Comparison of ENCODE assay signal across 10 cellular contexts in the genomic region with DNA sequence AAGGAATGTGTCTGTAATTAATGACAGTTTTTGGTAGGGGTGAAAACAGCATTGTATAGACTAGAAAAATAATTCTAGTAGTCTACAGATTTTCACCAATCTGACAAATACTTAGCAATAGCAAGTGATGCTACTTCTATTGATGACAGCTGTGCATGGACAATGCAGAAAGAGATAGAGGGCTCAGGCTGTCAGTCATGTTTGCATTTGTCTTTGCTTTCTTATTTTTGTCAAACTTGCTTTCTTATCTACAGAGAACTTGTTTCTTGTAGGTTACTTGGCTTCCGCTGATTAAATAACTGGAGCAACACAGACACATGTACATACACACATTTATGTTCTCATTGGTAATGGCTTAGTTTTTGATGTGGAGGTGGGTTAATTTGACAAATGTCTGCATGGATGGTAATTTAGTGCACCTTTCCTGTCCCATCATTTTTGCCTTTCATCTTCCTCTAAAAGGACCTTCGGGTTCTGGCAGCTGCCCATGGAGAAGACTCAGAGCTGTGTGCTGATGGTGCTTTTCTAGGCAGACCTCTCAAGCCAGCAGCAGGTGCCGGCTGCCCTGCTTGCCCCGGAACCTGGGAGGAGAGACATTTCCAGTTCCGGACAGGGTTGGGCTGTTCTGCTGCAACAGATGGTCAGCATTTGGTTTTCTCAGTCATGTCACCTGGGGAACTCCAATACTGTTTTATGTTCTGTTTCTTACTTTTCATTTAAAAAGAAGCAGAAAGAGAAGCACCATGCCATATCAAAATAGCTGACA. TPM values are rescaled to one million over a fixed set of nuclear protein-coding genes. Genes with fewer than 3 reads are reported as not detected.
DNase-seq lines count a peak whose midpoint lies in the region; ATAC-seq and TF ChIP-seq lines count a peak whose summit lies in the region.
"Had no signal": no experiment of that assay in that cellular context is flagged by ENCODE, and none has a peak within 500 bp of the region (broad histone marks: within the 10 kb centered on the region; RNA-seq: fewer than 3 reads in every experiment).

No MANE protein-coding gene starts in this region.

- peaks cover 43 to 72% of the 10 kb centered on the region in 2 donors for H3K4me1 ChIP-seq in naive thymus-derived CD4-positive, alpha-beta T cell (ENCODE audit: control insufficient read depth in 2 of 2, insufficient read depth in 2 of 2, low read length in 2 of 2)
- H3K4me1 ChIP-seq in spleen: peaks cover 0 to 9% (median 0%) of the 10 kb centered on the region in 6 donors
- H3K4me1 ChIP-seq: gastrocnemius medialis had no signal

- TF ChIP-seq POLR2A in spleen (IDR thresholded peaks at IDR 0.05): no peak

- H3K27me3 Mint-ChIP-seq in activated T-cell treated with anti-CD3 and anti-CD28 coated beads, Interleukin-2, amount 50 U/mL, for 72 hours (ENCODE audit: low read depth): no peaks in the 10 kb centered on the region
- H3K27me3 Mint-ChIP-seq in naive thymus-derived CD4-positive, alpha-beta T cell: no peaks in the 10 kb centered on the region

- no peaks in the 10 kb centered on the region for H3K36me3 ChIP-seq in naive thymus-derived CD4-positive, alpha-beta T cell (ENCODE audit: control insufficient read depth in 2 of 3, insufficient read depth in 3 of 3, low read length in 3 of 3)
- no peaks in the 10 kb centered on the region for H3K36me3 ChIP-seq in spleen
- H3K36me3 ChIP-seq: gastrocnemius medialis had no signal

- no peak for ATAC-seq in activated T-cell treated with anti-CD3 and anti-CD28 coated beads, Interleukin-2, amount 50 U/mL, for 72 hours (replicated peaks in 1 of 2)
- ATAC-seq in GM21825 (IDR thresholded peaks at IDR 0.05; ENCODE audit: unreplicated experiment) (peak; percentile 56), HG03575 (IDR thresholded peaks at IDR 0.05; ENCODE audit: extremely low read depth, insufficient number of reproducible peaks, low FRiP score, unreplicated experiment) (peak; percentile 33)
- peak; percentile 10 for ATAC-seq in naive thymus-derived CD4-positive, alpha-beta T cell
- ATAC-seq: gastrocnemius medialis had no signal

- H3K27me3 ChIP-seq in naive thymus-derived CD4-positive, alpha-beta T cell (ENCODE audit: control insufficient read depth in 2 of 2, insufficient read depth in 2 of 2, low read length in 2 of 2): no peaks in the 10 kb centered on the region
- H3K27me3 ChIP-seq in spleen (replicated peaks in 1 of 7): no peaks in the 10 kb centered on the region
- H3K27me3 ChIP-seq: gastrocnemius medialis had no signal

- H3K9me3 Mint-ChIP-seq in activated T-cell treated with anti-CD3 and anti-CD28 coated beads, Interleukin-2, amount 50 U/mL, for 72 hours: peaks cover 3% of the 10 kb centered on the region in 2 donors
- H3K9me3 Mint-ChIP-seq in naive thymus-derived CD4-positive, alpha-beta T cell: peaks cover 0 to 11% (median 1%) of the 10 kb centered on the region in 11 donors

- H3K4me3 ChIP-seq in naive thymus-derived CD4-positive, alpha-beta T cell (ENCODE audit: low read length): no peak overlapping the region
- no peak overlapping the region for H3K4me3 ChIP-seq in spleen
- H3K4me3 ChIP-seq: gastrocnemius medialis had no signal

- peak overlapping the region; percentile 76 for H3K27ac ChIP-seq in naive thymus-derived CD4-positive, alpha-beta T cell (ENCODE audit: low read depth, low read length)
- H3K27ac ChIP-seq in spleen: no peak overlapping the region
- H3K27ac ChIP-seq: gastrocnemius medialis, RWPE1 had no signal

- CTCF ChIA-PET in naive thymus-derived CD4-positive, alpha-beta T cell (lab: Charles Lee): interaction anchor here (0.8 to 2.4 kb wide), 6 partner anchors 12 to 36 kb away, joined by 3 to 8 read pairs (median 4); no protein-coding TSS in a partner anchor

- peak overlapping the region; percentile 88 for H3K27ac Mint-ChIP-seq in activated T-cell treated with anti-CD3 and anti-CD28 coated beads, Interleukin-2, amount 50 U/mL, for 72 hours
- peak overlapping the region; percentile 56 to 94 (median 87) for H3K27ac Mint-ChIP-seq in naive thymus-derived CD4-positive, alpha-beta T cell

- intact Hi-C loops in naive thymus-derived CD4-positive, alpha-beta T cell (cut with micrococcal nuclease): loop anchor here in 1 of 2 donors (1.0 kb wide), 2 partner anchors 20 to 29 kb away; a partner anchor contains a TSS
- intact Hi-C loops in spleen (cut with DNase I; ENCODE audit: low total_unique reads): no loop called here

- peaks cover 6 to 14% of the 10 kb centered on the region in 2 donors for H3K36me3 Mint-ChIP-seq in activated T-cell treated with anti-CD3 and anti-CD28 coated beads, Interleukin-2, amount 50 U/mL, for 72 hours (ENCODE audit: insufficient read depth in 2 of 2)
- H3K36me3 Mint-ChIP-seq in naive thymus-derived CD4-positive, alpha-beta T cell: peaks cover 0 to 46% (median 14%) of the 10 kb centered on the region in 5 donors

- peak overlapping the region; percentile 63 to 67 for H3K4me3 Mint-ChIP-seq in activated T-cell treated with anti-CD3 and anti-CD28 coated beads, Interleukin-2, amount 50 U/mL, for 72 hours
- H3K4me3 Mint-ChIP-seq in naive thymus-derived CD4-positive, alpha-beta T cell: peak overlapping the region; percentile 64 to 91 (median 72)

- POLR2A ChIA-PET in naive thymus-derived CD4-positive, alpha-beta T cell (lab: Charles Lee): interaction anchor here (0.7 to 3.8 kb wide), 6 partner anchors 9 to 78 kb away, joined by 3 to 23 read pairs (median 8); a partner anchor contains a TSS

- no peak for DNase-seq in activated T-cell treated with anti-CD3 and anti-CD28 coated beads, Interleukin-2, amount 50 U/mL, for 72 hours
- no peak for DNase-seq in activated T-cell treated with anti-CD3 and anti-CD28 coated beads, Interleukin-2, amount 50 U/mL, for 1 hour
- DNase-seq in naive thymus-derived CD4-positive, alpha-beta T cell: peak in 3 of 9 donors; percentile 26 to 47 (median 42)
- no peak for DNase-seq in COLO829 (ENCODE audit: low spot score)
- no peak for DNase-seq in spleen
- DNase-seq in OCI-M2 (lab: John Stamatoyannopoulos, UW; ENCODE audit: unreplicated experiment): no peak
- DNase-seq: gastrocnemius medialis had no signal

- no peaks in the 10 kb centered on the region for H3K9me3 ChIP-seq in naive thymus-derived CD4-positive, alpha-beta T cell (ENCODE audit: control insufficient read depth in 2 of 3, low read length in 3 of 3)
- H3K9me3 ChIP-seq in spleen: peaks cover 0 to 9% (median 0%) of the 10 kb centered on the region in 8 donors
- H3K9me3 ChIP-seq: gastrocnemius medialis had no signal

- TF ChIP-seq CTCF in spleen (IDR thresholded peaks at IDR 0.05 in 8 of 11, conservative IDR thresholded peaks at IDR 0.05 in 3 of 11): no peak

- WGBS in spleen, 5 donors: 72 to 80% (median 73%) methylated on average over 5 of the region's 5 CpGs

- H3K4me1 Mint-ChIP-seq in activated T-cell treated with anti-CD3 and anti-CD28 coated beads, Interleukin-2, amount 50 U/mL, for 72 hours (ENCODE audit: low read depth): peaks cover 90% of the 10 kb centered on the region
- H3K4me1 Mint-ChIP-seq in naive thymus-derived CD4-positive, alpha-beta T cell: peaks cover 12 to 84% (median 59%) of the 10 kb centered on the region in 7 donors

RNA-seq across cellular contexts. Expression of a gene that starts 28.8 kb away (rescaled TPM):
- 10 to 100 TPM; 56.1 to 96.0 TPM for total RNA-seq in activated T-cell treated with anti-CD3 and anti-CD28 coated beads, Interleukin-2, amount 50 U/mL, for 72 hours
- 100 to 1,000 TPM; 118 to 366 (median 210) TPM for total RNA-seq in naive thymus-derived CD4-positive, alpha-beta T cell
- 100 to 1,000 TPM; 188 to 200 TPM for polyA plus RNA-seq in naive thymus-derived CD4-positive, alpha-beta T cell
- 10 to 100 TPM; 11.5 to 22.3 (median 16.4) TPM for total RNA-seq in spleen
- polyA plus RNA-seq in spleen: 1 to 10 TPM in 2 of 3 donors, under 1 TPM in 1; 0.90 to 1.6 (median 1.6) TPM

Comparison
In these comparisons a context has a peak if more than half of its experiments do, and no peak if none do; other contexts are left out.
1. ATAC-seq: peak in GM21825 (single experiment), HG03575 (single experiment) and naive thymus-derived CD4-positive, alpha-beta T cell (single experiment); none in activated T-cell treated with anti-CD3 and anti-CD28 coated beads, Interleukin-2, amount 50 U/mL, for 72 hours (0 of 2).